10 cellular contexts compared by ENCODE assay signal in the genomic region with DNA sequence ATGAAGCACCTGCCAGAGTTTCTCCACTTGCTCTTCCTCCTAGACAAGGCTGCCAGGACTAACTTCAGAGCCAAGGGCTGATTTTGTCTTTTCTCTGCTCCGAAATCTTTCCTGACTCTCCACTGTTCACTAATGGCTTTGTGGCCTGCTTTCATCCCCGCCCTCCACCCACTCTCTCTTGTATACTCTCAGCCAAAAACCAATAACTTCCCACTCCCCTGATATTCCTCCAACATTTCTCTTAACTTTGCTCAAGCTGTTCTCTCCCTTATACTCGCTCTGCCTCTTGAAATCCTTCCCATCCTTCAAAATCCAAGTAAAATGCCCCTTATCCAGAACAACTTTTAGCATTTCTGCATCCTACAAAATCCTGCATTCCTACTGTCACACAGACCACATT.
"Had no signal": no experiment of that assay in that cellular context is flagged by ENCODE, and none has a peak within 500 bp of the region (broad histone marks: within the 10 kb centered on the region; RNA-seq: fewer than 3 reads in every experiment).

No MANE protein-coding gene starts in this region.

- H3K9ac ChIP-seq: GM23248 had no signal

- DNase-seq: GM23248, GOT3, H7, H9, HCEC 1CT, HFFc6 had no signal

- H3K9me3 ChIP-seq: HAP-1 had no signal

- H3K4me2 ChIP-seq: GM23338 had no signal

- FAIRE-seq: H1, H54 had no signal

- H3K27ac Mint-ChIP-seq: GM23338, H9, HFFc6 had no signal

- H3K36me3 ChIP-seq: HAP-1 had no signal

- H3K9me3 Mint-ChIP-seq: GM23338, H9, HFFc6 had no signal

- H3K27ac ChIP-seq: GM23248 had no signal

- H2AFZ ChIP-seq: GM23248, GM23338 had no signal

- H3K4me3 Mint-ChIP-seq: GM23338, H9, HFFc6 had no signal

- H3K4me3 ChIP-seq: GM23248, GM23338, HAP-1 had no signal
